8 cellular contexts compared by ENCODE assay signal in the genomic region with DNA sequence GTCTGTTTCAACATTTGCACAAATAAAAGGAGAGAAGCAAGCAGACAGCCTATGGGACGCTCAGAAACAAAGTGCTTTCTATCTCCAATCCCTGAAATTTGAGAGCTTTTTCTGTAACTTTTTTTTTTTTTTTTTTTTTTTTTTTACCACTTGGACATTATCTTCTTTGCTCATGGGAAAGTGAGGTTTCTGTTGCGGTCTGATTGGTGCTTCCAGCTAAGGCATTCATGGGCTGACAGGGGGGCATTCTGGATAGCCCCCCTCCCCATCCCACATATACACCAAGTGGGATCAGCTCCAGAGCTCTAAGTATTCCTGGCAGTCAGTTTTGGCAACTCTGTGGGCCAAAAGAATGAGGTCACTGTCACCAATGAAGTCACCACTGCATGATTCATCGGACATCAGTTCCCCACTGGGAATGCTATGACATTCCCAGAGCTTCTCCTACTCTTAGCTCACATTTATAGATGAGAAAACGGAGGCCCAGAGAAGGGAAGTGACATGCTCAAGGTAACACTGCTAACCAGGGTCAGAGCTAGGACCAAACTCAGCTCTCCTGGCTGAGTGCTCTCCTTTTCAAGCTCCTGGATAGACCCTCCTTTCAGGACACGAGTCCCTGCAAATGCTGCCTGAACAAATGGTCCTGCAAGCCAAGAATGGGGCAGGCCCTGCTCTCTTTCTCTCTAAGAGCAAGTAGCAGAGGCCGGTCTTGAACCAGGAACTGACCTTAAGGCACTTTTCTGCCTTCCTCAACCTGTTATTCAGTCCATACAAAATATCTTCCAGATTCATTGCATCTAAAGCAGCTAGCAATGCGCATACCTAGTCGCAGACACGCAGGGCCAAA. TPM values are rescaled to one million over a fixed set of nuclear protein-coding genes. Genes with fewer than 3 reads are reported as not detected.
DNase-seq lines count a peak whose midpoint lies in the region; ATAC-seq and TF ChIP-seq lines count a peak whose summit lies in the region.

No MANE protein-coding gene starts in this region.

- no peak overlapping the region for H2AFZ ChIP-seq in Loucy (ENCODE audit: low read length)

- peak overlapping the region; percentile 98 for H3K4me2 ChIP-seq in BLaER1
- H3K4me2 ChIP-seq in Loucy (ENCODE audit: low read depth, low read length, poor library complexity, severe bottlenecking): peak overlapping the region; percentile 92

- H3K27me3 ChIP-seq in BLaER1 (no peaks in the 10 kb centered on the region), Loucy (ENCODE audit: insufficient read depth, low read length, poor library complexity, severe bottlenecking) (no peaks in the 10 kb centered on the region), colonic mucosa (no peaks in the 10 kb centered on the region)

- H3K4me1 ChIP-seq in BLaER1 (peaks cover 53% of the 10 kb centered on the region), Loucy (ENCODE audit: insufficient read depth, low read length, poor library complexity, severe bottlenecking) (peaks cover 36% of the 10 kb centered on the region), colonic mucosa (no peaks in the 10 kb centered on the region)

- peaks cover 9% of the 10 kb centered on the region; the same call in 1 of the 2 replicates for H3K79me2 ChIP-seq in Loucy (ENCODE audit: insufficient read depth, low read length)

- H3K4me3 ChIP-seq in BLaER1: no peak overlapping the region
- H3K4me3 ChIP-seq in Loucy (ENCODE audit: low read length, poor library complexity, severe bottlenecking): peak overlapping the region; percentile 89
- no peak overlapping the region for H3K4me3 ChIP-seq in colonic mucosa

- TF ChIP-seq CTCF in Loucy (conservative IDR thresholded peaks at IDR 0.05; ENCODE audit: low read length): no peak
- no peak for TF ChIP-seq CTCF in colonic mucosa (IDR thresholded peaks at IDR 0.05)

- H3K9me2 ChIP-seq in Loucy (replicated peaks; ENCODE audit: low read depth, low read length): no peaks in the 10 kb centered on the region

- no peak for ATAC-seq in GM18858 (IDR thresholded peaks at IDR 0.05; ENCODE audit: unreplicated experiment)
- no peak for ATAC-seq in GM18517 (IDR thresholded peaks at IDR 0.05; ENCODE audit: unreplicated experiment)

- no peak for DNase-seq in colonic mucosa
- DNase-seq in mucosa of gallbladder (ENCODE audit: low spot score): peak; percentile 13
- no peak for DNase-seq in iPS-NIHi11 (ENCODE audit: low spot score)
- no peak for DNase-seq in stimulated activated CD4-positive, alpha-beta T cell treated with anti-CD3 and anti-CD28 coated beads, Interleukin-4, amount 100 ng/mL, for 1 hour

- H3K9ac ChIP-seq in BLaER1 (no peak overlapping the region), Loucy (ENCODE audit: low read depth, low read length, poor library complexity, severe bottlenecking) (peak overlapping the region; percentile 95), colonic mucosa (ENCODE audit: low read depth in 2 of 2, low read length in 2 of 2) (peak overlapping the region in 1 of 2 donors; percentile 46)

- H3K36me3 ChIP-seq in BLaER1: no peaks in the 10 kb centered on the region
- no peaks in the 10 kb centered on the region for H3K36me3 ChIP-seq in Loucy (ENCODE audit: insufficient read depth, low read length)
- no peaks in the 10 kb centered on the region for H3K36me3 ChIP-seq in colonic mucosa

- no peaks in the 10 kb centered on the region for H3F3A ChIP-seq in Loucy (ENCODE audit: low read depth)

- no peaks in the 10 kb centered on the region for H3K9me3 ChIP-seq in BLaER1
- H3K9me3 ChIP-seq in Loucy (ENCODE audit: insufficient read depth, low read depth, low read length): no peaks in the 10 kb centered on the region
- H3K9me3 ChIP-seq in colonic mucosa: no peaks in the 10 kb centered on the region

- peaks cover 24% of the 10 kb centered on the region for H4K20me1 ChIP-seq in BLaER1
- H4K20me1 ChIP-seq in Loucy (ENCODE audit: insufficient read depth, low read length, poor library complexity, severe bottlenecking): peaks cover 12% of the 10 kb centered on the region

- intact Hi-C loops in colonic mucosa (cut with DNase I): no loop called here

- H3K27ac ChIP-seq in BLaER1: no peak overlapping the region
- peak overlapping the region; percentile 24 for H3K27ac ChIP-seq in colonic mucosa

RNA-seq across cellular contexts. Expression of gene RHOQ, which starts 1.6 kb away (rescaled TPM):
- 10 to 100 TPM in 1 of 2 donors, 1 to 10 TPM in 1; 7.0 to 22.5 TPM for total RNA-seq in colonic mucosa
- 60.9 TPM for total RNA-seq in mucosa of gallbladder

RNA-seq across cellular contexts. Expression of gene ATP6V1E2, which starts 1.7 kb away (rescaled TPM):
- 1 to 10 TPM; 1.5 to 3.6 TPM for total RNA-seq in colonic mucosa
- total RNA-seq in mucosa of gallbladder: 8.3 TPM
